8 cellular contexts compared by ENCODE assay signal in genomic region chr5:157303667-157304327, GRCh38. TPM values are rescaled to one million over a fixed set of nuclear protein-coding genes. Genes with fewer than 3 reads are reported as not detected.
DNase-seq lines count a peak whose midpoint lies in the region; ATAC-seq and TF ChIP-seq lines count a peak whose summit lies in the region.

No MANE protein-coding gene starts in this region.

- H3K36me3 ChIP-seq in MG63, result no peaks in the 10 kb centered on the region

- no peak for ATAC-seq in stimulated activated naive B cell treated with anti-CD40 and anti-IgM and Interleukin-4, amounts not matched to agents 10 μg/mL and 1 μg/mL and 100 μg/mL, for 72 hours (replicated peaks)
- ATAC-seq in HG02763 (IDR thresholded peaks at IDR 0.05; ENCODE audit: unreplicated experiment), result no peak

- no peaks in the 10 kb centered on the region for H3K27me3 ChIP-seq in MG63

- CTCF ChIA-PET in activated CD4-positive, alpha-beta memory T cell treated with anti-CD3 and anti-CD28 coated beads for 36 hours (lab: Charles Lee), result interaction anchor here (0.7 to 2.1 kb wide), 16 partner anchors 9 to 440 kb away, joined by 3 to 11 read pairs (median 7); partner anchors contain the start of gene LSM11

- H3K27ac Mint-ChIP-seq in activated CD4-positive, alpha-beta memory T cell treated with anti-CD3 and anti-CD28 coated beads for 36 hours, result peak overlapping the region; percentile 73
- H3K27ac Mint-ChIP-seq in stimulated activated naive B cell treated with anti-CD40 and anti-IgM and Interleukin-4, amounts not matched to agents 10 μg/mL and 1 μg/mL and 100 μg/mL, for 72 hours, result peak overlapping the region; percentile 37

- intact Hi-C loops in activated CD4-positive, alpha-beta memory T cell treated with anti-CD3 and anti-CD28 coated beads for 36 hours (cut with micrococcal nuclease), result no loop called here

- DNase-seq in NCI-H82 (lab: John Stamatoyannopoulos, UW) (peak; percentile 3), NCI-H82 treated with DMSO at 0.1 percent for 48 hours (lab: John Stamatoyannopoulos, UW; ENCODE audit: unreplicated experiment) (no peak), fibroblast of the aortic adventitia (ENCODE audit: low read depth) (no peak), MG63 (no peak), SKM-1 treated with dmso at 0.1 percent for 144 hours (lab: John Stamatoyannopoulos, UW; ENCODE audit: unreplicated experiment) (no peak)
- peak; percentile 74 for DNase-seq in activated CD4-positive, alpha-beta memory T cell treated with anti-CD3 and anti-CD28 coated beads for 36 hours
- no peak for DNase-seq in stimulated activated naive B cell treated with anti-CD40 and anti-IgM and Interleukin-4, amounts not matched to agents 10 μg/mL and 1 μg/mL and 100 μg/mL, for 72 hours

- H3K36me3 Mint-ChIP-seq in activated CD4-positive, alpha-beta memory T cell treated with anti-CD3 and anti-CD28 coated beads for 36 hours, result peaks cover 65% of the 10 kb centered on the region
- H3K36me3 Mint-ChIP-seq in stimulated activated naive B cell treated with anti-CD40 and anti-IgM and Interleukin-4, amounts not matched to agents 10 μg/mL and 1 μg/mL and 100 μg/mL, for 72 hours, result peaks cover 42 to 72% of the 10 kb centered on the region in 2 donors

- peak; percentile 3 for TF ChIP-seq CTCF in fibroblast of the aortic adventitia (IDR thresholded peaks at IDR 0.05; ENCODE audit: insufficient read depth, low read length)

- no peaks in the 10 kb centered on the region for H3K27me3 Mint-ChIP-seq in activated CD4-positive, alpha-beta memory T cell treated with anti-CD3 and anti-CD28 coated beads for 36 hours
- no peaks in the 10 kb centered on the region for H3K27me3 Mint-ChIP-seq in stimulated activated naive B cell treated with anti-CD40 and anti-IgM and Interleukin-4, amounts not matched to agents 10 μg/mL and 1 μg/mL and 100 μg/mL, for 72 hours

- H3K4me3 Mint-ChIP-seq in activated CD4-positive, alpha-beta memory T cell treated with anti-CD3 and anti-CD28 coated beads for 36 hours, result no peak overlapping the region
- no peak overlapping the region for H3K4me3 Mint-ChIP-seq in stimulated activated naive B cell treated with anti-CD40 and anti-IgM and Interleukin-4, amounts not matched to agents 10 μg/mL and 1 μg/mL and 100 μg/mL, for 72 hours

- POLR2A ChIA-PET in activated CD4-positive, alpha-beta memory T cell treated with anti-CD3 and anti-CD28 coated beads for 36 hours (lab: Charles Lee), result interaction anchor here (1.0 to 1.6 kb wide), 2 partner anchors 14 to 32 kb away, joined by 3 to 4 read pairs; no protein-coding TSS in a partner anchor

- H3K9me3 Mint-ChIP-seq in activated CD4-positive, alpha-beta memory T cell treated with anti-CD3 and anti-CD28 coated beads for 36 hours, result no peaks in the 10 kb centered on the region
- no peaks in the 10 kb centered on the region for H3K9me3 Mint-ChIP-seq in stimulated activated naive B cell treated with anti-CD40 and anti-IgM and Interleukin-4, amounts not matched to agents 10 μg/mL and 1 μg/mL and 100 μg/mL, for 72 hours

- no peaks in the 10 kb centered on the region for H3K9me3 ChIP-seq in MG63

- peaks cover 71% of the 10 kb centered on the region for H3K4me1 Mint-ChIP-seq in activated CD4-positive, alpha-beta memory T cell treated with anti-CD3 and anti-CD28 coated beads for 36 hours (ENCODE audit: low read depth)
- H3K4me1 Mint-ChIP-seq in stimulated activated naive B cell treated with anti-CD40 and anti-IgM and Interleukin-4, amounts not matched to agents 10 μg/mL and 1 μg/mL and 100 μg/mL, for 72 hours, result peaks cover 17 to 27% of the 10 kb centered on the region in 2 donors

- H3K4me3 ChIP-seq in fibroblast of the aortic adventitia (ENCODE audit: low read depth, low read length), result no peak overlapping the region
- H3K4me3 ChIP-seq in MG63, result no peak overlapping the region

RNA-seq across cellular contexts. Expression of gene CYFIP2, which starts 37.9 kb away (rescaled TPM):
- 100 to 1,000 TPM; 319 to 321 TPM for total RNA-seq in activated CD4-positive, alpha-beta memory T cell treated with anti-CD3 and anti-CD28 coated beads for 36 hours
- 3.7 and 12.4 TPM in 2 replicates for total RNA-seq in fibroblast of the aortic adventitia (ENCODE audit: low replicate concordance)
- 4.4 and 5.0 TPM in 2 replicates for total RNA-seq in MG63 (2014; rRNA removed; shearing (Covaris generic); ENCODE audit: low replicate concordance)

Comparison
In these comparisons a context has a peak if more than half of its experiments do, and no peak if none do; other contexts are left out.
1. DNase-seq: peak in NCI-H82 (single experiment) and activated CD4-positive, alpha-beta memory T cell treated with anti-CD3 and anti-CD28 coated beads for 36 hours (single experiment); none in NCI-H82 treated with DMSO at 0.1 percent for 48 hours (single experiment), fibroblast of the aortic adventitia (single experiment), stimulated activated naive B cell treated with anti-CD40 and anti-IgM and Interleukin-4, amounts not matched to agents 10 μg/mL and 1 μg/mL and 100 μg/mL, for 72 hours (single experiment), MG63 (single experiment) and SKM-1 treated with dmso at 0.1 percent for 144 hours (single experiment).
2. RNA of gene CYFIP2, which starts 37.9 kb away (total RNA-seq): 319 to 321 TPM in activated CD4-positive, alpha-beta memory T cell treated with anti-CD3 and anti-CD28 coated beads for 36 hours; 3.7 to 12.4 TPM in fibroblast of the aortic adventitia and 4.4 to 5.0 TPM in MG63; every median in the first group is over 10 times any median in the second.